8 cellular contexts compared by ENCODE assay signal in the genomic region with DNA sequence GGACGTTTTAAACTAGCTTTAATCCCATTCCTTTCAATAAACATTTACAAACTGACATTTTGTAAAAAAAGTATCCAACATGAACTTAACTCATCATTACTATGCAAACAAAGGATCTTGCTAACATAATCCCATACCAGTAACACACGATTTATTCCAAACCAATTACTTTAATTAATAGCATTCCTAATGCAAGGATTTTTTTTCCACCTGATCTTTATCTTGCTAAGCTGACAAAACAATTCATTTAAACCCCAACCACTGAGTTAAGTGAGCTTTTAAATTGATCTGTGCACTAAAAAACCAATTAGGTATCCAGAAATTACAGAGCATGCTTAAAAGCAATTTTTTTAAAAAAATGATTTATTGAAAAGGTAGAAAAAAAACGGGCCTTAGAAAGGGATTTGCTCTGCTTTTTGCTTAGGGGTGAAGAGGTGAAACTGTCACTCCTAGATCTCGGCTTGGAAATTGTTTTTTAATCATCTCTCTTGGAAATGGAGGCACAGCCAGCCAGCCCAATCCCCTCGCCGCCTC. TPM values are rescaled to one million over a fixed set of nuclear protein-coding genes. Genes with fewer than 3 reads are reported as not detected.
DNase-seq lines count a peak whose midpoint lies in the region; ATAC-seq and TF ChIP-seq lines count a peak whose summit lies in the region.

No MANE protein-coding gene starts in this region.

- H3K9me3 ChIP-seq in fibroblast of lung (ENCODE audit: control insufficient read depth, insufficient read depth, low read depth, low read length), result no peaks in the 10 kb centered on the region
- H3K9me3 ChIP-seq in psoas muscle, result no peaks in the 10 kb centered on the region

- H3K27me3 ChIP-seq in GM06990 (replicated peaks; ENCODE audit: control insufficient read depth, insufficient read depth, low read length) (no peaks in the 10 kb centered on the region), fibroblast of lung (ENCODE audit: control insufficient read depth, insufficient read depth, low read length) (no peaks in the 10 kb centered on the region), psoas muscle (ENCODE audit: insufficient read depth in 3 of 3, low read length in 2 of 3) (no peaks in the 10 kb centered on the region)

- POLR2A ChIA-PET in RWPE1 (lab: Yijun Ruan, JAX; ENCODE audit: low non-redundant PET), result no interaction called here

- TF ChIP-seq CTCF in GM06990 (IDR thresholded peaks at IDR 0.05; ENCODE audit: insufficient read depth, low read length, poor library complexity, severe bottlenecking), result no peak
- no peak for TF ChIP-seq CTCF in RWPE1 (conservative IDR thresholded peaks at IDR 0.05; ENCODE audit: low read depth)
- TF ChIP-seq CTCF in fibroblast of lung (conservative IDR thresholded peaks at IDR 0.05 in 1 of 2, IDR thresholded peaks at IDR 0.05 in 1 of 2; ENCODE audit: low read depth in 1 of 2, low read length in 2 of 2), result no peak
- no peak for TF ChIP-seq CTCF in psoas muscle (IDR thresholded peaks at IDR 0.05)

- CTCF ChIA-PET in RWPE1 (lab: Yijun Ruan, JAX), result interaction anchor here (0.7 to 1.2 kb wide), 3 partner anchors 11 to 63 kb away, joined by 3 to 4 read pairs (median 3); no protein-coding TSS in a partner anchor

- H3K4me1 ChIP-seq in fibroblast of lung (ENCODE audit: control insufficient read depth, extremely low read depth, insufficient read depth, low read length), result no peaks in the 10 kb centered on the region
- H3K4me1 ChIP-seq in psoas muscle, result peaks cover 42% of the 10 kb centered on the region

- H3K79me2 ChIP-seq in fibroblast of lung (ENCODE audit: control insufficient read depth, insufficient read depth, low read length), result no peaks in the 10 kb centered on the region

- intact Hi-C loops in psoas muscle (cut with DNase I), result loop anchor here (5.0 kb wide), 3 partner anchors 44 to 59 kb away; no protein-coding TSS in a partner anchor

- H3K4me3 ChIP-seq in GM06990 (replicated peaks; ENCODE audit: low read depth, low read length) (peak overlapping the region; percentile 71), fibroblast of lung (replicated peaks in 1 of 4; ENCODE audit: control extremely low read depth in 1 of 4, insufficient read depth in 1 of 4, low read depth in 3 of 4, low read length in 4 of 4) (peak overlapping the region; percentile 62 to 81 (median 80)), psoas muscle (peak overlapping the region; percentile 90)

- peaks cover 2% of the 10 kb centered on the region for H3K36me3 ChIP-seq in GM06990 (ENCODE audit: control insufficient read depth, insufficient read depth, low read length)
- no peaks in the 10 kb centered on the region for H3K36me3 ChIP-seq in fibroblast of lung (ENCODE audit: control insufficient read depth, insufficient read depth, low read length)
- H3K36me3 ChIP-seq in psoas muscle (ENCODE audit: insufficient read depth in 1 of 2, low read depth in 1 of 2), result no peaks in the 10 kb centered on the region

- peak in 1 of 4 donors; percentile 10 for ATAC-seq in psoas muscle

- no peak overlapping the region for H3K9ac ChIP-seq in fibroblast of lung (ENCODE audit: insufficient read depth, low read length)

- H4K20me1 ChIP-seq in fibroblast of lung (ENCODE audit: control insufficient read depth, extremely low read depth, insufficient read depth, low read length), result no peaks in the 10 kb centered on the region

- 0 out of 2 replicates have a peak overlapping the region, but pooled peaks have one; percentile 51 for H3K27ac ChIP-seq in RWPE1
- no peak overlapping the region for H3K27ac ChIP-seq in fibroblast of lung (ENCODE audit: insufficient read depth, low read length)
- H3K27ac ChIP-seq in psoas muscle, result peak overlapping the region; percentile 85

- DNase-seq in GM06990 (ENCODE audit: extremely low read depth, insufficient read length) (no peak), RWPE1 (ENCODE audit: low spot score) (no peak), fibroblast of lung (ENCODE audit: low read depth in 2 of 2) (no peak), psoas muscle (no peak), NCI-H187 treated with DMSO at 0.1 percent for 48 hours (lab: John Stamatoyannopoulos, UW) (no peak), NCI-H2227 treated with DMSO at 0.1 percent for 48 hours (lab: John Stamatoyannopoulos, UW) (no peak), T-helper 9 cell (no peak)
- no peak for DNase-seq in stimulated activated CD4-positive, alpha-beta T cell treated with anti-CD3 and anti-CD28 coated beads, Interleukin-1b, Interleukin-23, amount 100 ng/mL, for 48 hours

- no peak overlapping the region for H2AFZ ChIP-seq in fibroblast of lung (ENCODE audit: low read length)

- H3K4me2 ChIP-seq in fibroblast of lung (ENCODE audit: extremely low read depth, insufficient read depth, low read length), result peak overlapping the region; percentile 64

- WGBS in psoas muscle, 3 donors, result 33 to 39% (median 37%) methylated on average over 6 of the region's 6 CpGs

RNA-seq across cellular contexts. Expression of gene SH3BP5, which starts 1.2 kb away (rescaled TPM):
- total RNA-seq in fibroblast of lung (8.2 and 12.9 TPM in 2 replicates), psoas muscle (10 to 100 TPM; 14.4 to 57.1 (median 23.6) TPM)
- polyA plus RNA-seq in fibroblast of lung (6.7 and 12.6 TPM in 2 replicates), psoas muscle (10 to 100 TPM; 42.8 to 63.0 (median 59.2) TPM)
- polyA plus RNA-seq in fibroblast of lung (2012), result 5.9 and 11.0 TPM in 2 replicates
- 0.82 and 5.2 TPM in 2 replicates for polyA minus RNA-seq in fibroblast of lung (ENCODE audit: low replicate concordance)
